ENCODE assay signal across 8 cellular contexts in genomic region chr17:38885728-38886642, GRCh38. TPM values are rescaled to one million over a fixed set of nuclear protein-coding genes. Genes with fewer than 3 reads are reported as not detected.
A peak's percentile ranks its signal among the peaks of the same experiment; 100 is the strongest.
DNase-seq lines count a peak whose midpoint lies in the region; TF ChIP-seq lines count a peak whose summit lies in the region.

No MANE protein-coding gene starts in this region.

- peaks cover 56% of the 10 kb centered on the region for H3K36me3 Mint-ChIP-seq in endodermal cell (ENCODE audit: low read depth)

- H3K36me3 ChIP-seq in endodermal cell (ENCODE audit: control insufficient read depth, insufficient read depth, low read length) (peaks cover 87% of the 10 kb centered on the region), osteoblast (ENCODE audit: insufficient read depth, low read length) (peaks cover 74% of the 10 kb centered on the region)

- peak overlapping the region; percentile 56 for H3K27ac ChIP-seq in endodermal cell (ENCODE audit: low read depth, low read length)
- no peak overlapping the region for H3K27ac ChIP-seq in osteoblast (ENCODE audit: low read depth, low read length)

- in situ Hi-C loops in GM13977 (cut with MboI; ENCODE audit: low pct_unique_long_range_greater_than_20kb, low sequenced_read_pairs, unreplicated experiment): no loop called here

- H3K4me3 ChIP-seq in endodermal cell (ENCODE audit: low read length): no peak overlapping the region
- H3K4me3 ChIP-seq in osteoblast (ENCODE audit: insufficient read depth, low read length): no peak overlapping the region

- no peaks in the 10 kb centered on the region for H3K9me3 Mint-ChIP-seq in endodermal cell

- H3K79me2 ChIP-seq in osteoblast (ENCODE audit: insufficient read depth, low read length): peaks cover 99% of the 10 kb centered on the region

- peaks cover 42% of the 10 kb centered on the region for H3K4me1 Mint-ChIP-seq in endodermal cell

- DNase-seq in ELF-1 (ENCODE audit: low read depth, low spot score): peak; percentile 67
- DNase-seq in NCI-H82 treated with DMSO at 0.1 percent for 48 hours (lab: John Stamatoyannopoulos, UW; ENCODE audit: unreplicated experiment): peak; percentile 97
- peak; percentile 75 for DNase-seq in endodermal cell
- peak; percentile 63 for DNase-seq in osteoblast (ENCODE audit: insufficient read length, low spot score, missing footprints)
- DNase-seq in NCI-H345 (lab: John Stamatoyannopoulos, UW): no peak
- no peak for DNase-seq in GM13977 (ENCODE audit: low spot score)
- no peak for DNase-seq in SIG-M5 treated with dmso at 0.1 percent for 504 hours (lab: John Stamatoyannopoulos, UW; ENCODE audit: unreplicated experiment)
- DNase-seq in SKM-1 treated with dmso at 0.1 percent for 144 hours (lab: John Stamatoyannopoulos, UW; ENCODE audit: unreplicated experiment): no peak

- H3K4me1 ChIP-seq in endodermal cell (ENCODE audit: control insufficient read depth, insufficient read depth, low read length): peaks cover 13% of the 10 kb centered on the region
- peaks cover 30% of the 10 kb centered on the region for H3K4me1 ChIP-seq in osteoblast (ENCODE audit: insufficient read depth, low read length)

- H3K9ac ChIP-seq in endodermal cell (ENCODE audit: extremely low read depth, low read length, poor library complexity, severe bottlenecking): no peak overlapping the region

- WGBS in endodermal cell (ENCODE audit: insufficient coverage in 1 of 2, insufficient read length in 1 of 2), 2 experiments: 49 to 65% methylated on average over 3 to 11 of the region's 11 CpGs

- TF ChIP-seq CTCF in endodermal cell (conservative IDR thresholded peaks at IDR 0.05) (no peak), osteoblast (IDR thresholded peaks at IDR 0.05; ENCODE audit: extremely low read depth, low read depth, low read length) (no peak), GM13977 (IDR thresholded peaks at IDR 0.05; ENCODE audit: extremely low read depth, insufficient read depth, missing control alignments) (no peak)

- H3K27ac Mint-ChIP-seq in endodermal cell: peak overlapping the region; percentile 37

- no peaks in the 10 kb centered on the region for H3K27me3 ChIP-seq in endodermal cell (ENCODE audit: control insufficient read depth, insufficient read depth, low read length, poor library complexity, severe bottlenecking)
- H3K27me3 ChIP-seq in osteoblast (ENCODE audit: insufficient read depth, low read length): no peaks in the 10 kb centered on the region

- no peak overlapping the region for H3K4me2 ChIP-seq in osteoblast (ENCODE audit: insufficient read depth, low read length)

- no peaks in the 10 kb centered on the region for H3K9me3 ChIP-seq in endodermal cell (ENCODE audit: control insufficient read depth, low read length)
- no peaks in the 10 kb centered on the region for H3K9me3 ChIP-seq in osteoblast (ENCODE audit: low read depth, low read length)

- no peaks in the 10 kb centered on the region for H3K27me3 Mint-ChIP-seq in endodermal cell (ENCODE audit: insufficient read depth)

- H4K20me1 ChIP-seq in osteoblast (ENCODE audit: insufficient read depth, low read length): peaks cover 92% of the 10 kb centered on the region

- H3K4me3 Mint-ChIP-seq in endodermal cell: no peak overlapping the region

- H2AFZ ChIP-seq in osteoblast (ENCODE audit: low read length): no peak overlapping the region

RNA-seq across cellular contexts. Expression of gene LASP1, which starts 16.1 kb away (rescaled TPM):
- total RNA-seq in endodermal cell: 100 to 1,000 TPM; 168 to 177 TPM
- 102 TPM for polyA plus RNA-seq in endodermal cell (2013, experiment 1 of 2)
- polyA plus RNA-seq in endodermal cell (2013, experiment 2 of 2): 102 TPM
- 215 and 228 TPM in 2 replicates for total RNA-seq in osteoblast

RNA-seq across cellular contexts. Expression of gene RPL23, which starts 32.5 kb away (rescaled TPM):
- total RNA-seq in endodermal cell (1,000 to 10,000 TPM; 1,194 to 1,262 TPM), osteoblast (821 and 1,095 TPM in 2 replicates)
- polyA plus RNA-seq in endodermal cell (2013, experiment 1 of 2): 2,291 TPM
- polyA plus RNA-seq in endodermal cell (2013, experiment 2 of 2): 2,039 TPM

Comparison
In these comparisons a context has a peak if more than half of its experiments do, and no peak if none do; other contexts are left out.
1. DNase-seq: peak in ELF-1 (single experiment), NCI-H82 treated with DMSO at 0.1 percent for 48 hours (single experiment), endodermal cell (single experiment) and osteoblast (single experiment); none in NCI-H345 (single experiment), GM13977 (single experiment), SIG-M5 treated with dmso at 0.1 percent for 504 hours (single experiment) and SKM-1 treated with dmso at 0.1 percent for 144 hours (single experiment).